Comparison of ENCODE assay signal across 9 cellular contexts in genomic region chr3:14432996-14433572, GRCh38. TPM values are rescaled to one million over a fixed set of nuclear protein-coding genes. Genes with fewer than 3 reads are reported as not detected.
DNase-seq lines count a peak whose midpoint lies in the region; ATAC-seq and TF ChIP-seq lines count a peak whose summit lies in the region.
"Had no signal": no experiment of that assay in that cellular context is flagged by ENCODE, and none has a peak within 500 bp of the region (broad histone marks: within the 10 kb centered on the region; RNA-seq: fewer than 3 reads in every experiment).

No MANE protein-coding gene starts in this region.

- H4K91ac ChIP-seq in mesenchymal stem cell (ENCODE audit: low read length) = peak overlapping the region; percentile 79

- peak overlapping the region; percentile 74 for H2AK5ac ChIP-seq in mesenchymal stem cell (ENCODE audit: low read length, severe bottlenecking)

- H2AFZ ChIP-seq in mesenchymal stem cell (ENCODE audit: low read depth, low read length) = no peak overlapping the region

- DNase-seq in left ventricle myocardium inferior (no peak), Right ventricle myocardium superior (no peak), mesenchymal stem cell (no peak), iPS-NIHi7 (ENCODE audit: extremely low spot score) (no peak), NOMO-1 treated with dmso at 0.1 percent for 144 hours (lab: John Stamatoyannopoulos, UW; ENCODE audit: unreplicated experiment) (no peak)
- DNase-seq in activated T-helper 1 cell treated with anti-CD3 and anti-CD28 coated beads, Interleukin-12 subunit alpha, Interleukin-12 subunit beta, Interleukin-2, Interleukin-4 antibody, amounts not matched to agents 30 ng/mL and 10 ng/mL and 1 ng/mL, durations not matched to agents 14 hours and 24 hours and 36 hours (ENCODE audit: low spot score) = no peak
- no peak for DNase-seq in stimulated activated CD4-positive, alpha-beta T cell treated with anti-CD3 and anti-CD28 coated beads, Interleukin-12 subunit alpha, Interleukin-12 subunit beta, amount 100 ng/mL, for 4 hours
- DNase-seq: T-helper 9 cell had no signal

- H3K4me3 Mint-ChIP-seq in activated T-helper 1 cell treated with anti-CD3 and anti-CD28 coated beads, Interleukin-12 subunit alpha, Interleukin-12 subunit beta, Interleukin-2, Interleukin-4 antibody, amounts not matched to agents 30 ng/mL and 10 ng/mL and 1 ng/mL, durations not matched to agents 14 hours and 24 hours and 36 hours = peak overlapping the region; percentile 76

- peak overlapping the region; percentile 93 to 97 for H3K18ac ChIP-seq in mesenchymal stem cell (ENCODE audit: low read depth in 1 of 2, low read length in 2 of 2)

- H3K14ac ChIP-seq in mesenchymal stem cell (ENCODE audit: low read length in 2 of 2) = peak overlapping the region in 1 of 2 experiments; percentile 76

- H3K36me3 ChIP-seq in left ventricle myocardium inferior (no peaks in the 10 kb centered on the region), mesenchymal stem cell (ENCODE audit: control insufficient read depth in 1 of 2, insufficient read depth in 2 of 2, low read depth in 1 of 2, low read length in 2 of 2) (peaks cover 0 to 68% of the 10 kb centered on the region in 2 experiments), urinary bladder (ENCODE audit: insufficient read depth) (no peaks in the 10 kb centered on the region)

- TF ChIP-seq CTCF in left ventricle myocardium inferior (IDR thresholded peaks at IDR 0.05; ENCODE audit: borderline replicate concordance) = no peak

- H3K9me3 Mint-ChIP-seq in activated T-helper 1 cell treated with anti-CD3 and anti-CD28 coated beads, Interleukin-12 subunit alpha, Interleukin-12 subunit beta, Interleukin-2, Interleukin-4 antibody, amounts not matched to agents 30 ng/mL and 10 ng/mL and 1 ng/mL, durations not matched to agents 14 hours and 24 hours and 36 hours = no peaks in the 10 kb centered on the region

- peak overlapping the region; percentile 27 for H3K9ac ChIP-seq in mesenchymal stem cell (ENCODE audit: low read length)

- intact Hi-C loops in left ventricle myocardium inferior (cut with micrococcal nuclease) = no loop called here
- intact Hi-C loops in Right ventricle myocardium superior (cut with DNase I) = no loop called here
- intact Hi-C loops in activated T-helper 1 cell treated with anti-CD3 and anti-CD28 coated beads, Interleukin-12 subunit alpha, Interleukin-12 subunit beta, Interleukin-2, Interleukin-4 antibody, amounts not matched to agents 30 ng/mL and 10 ng/mL and 1 ng/mL, durations not matched to agents 14 hours and 24 hours and 36 hours (cut with micrococcal nuclease) = loop anchor here (1.0 to 10.0 kb wide), 9 partner anchors 9 to 538 kb away; partner anchors contain the start of genes LSM3, NR2C2, SLC6A6 and TMEM43

- H3K27me3 ChIP-seq in left ventricle myocardium inferior (ENCODE audit: low read depth) = peaks cover 1% of the 10 kb centered on the region
- no peaks in the 10 kb centered on the region for H3K27me3 ChIP-seq in mesenchymal stem cell (ENCODE audit: control insufficient read depth in 1 of 2, insufficient read depth in 1 of 2, low read length in 2 of 2)

- peaks cover 8% of the 10 kb centered on the region for H3K36me3 Mint-ChIP-seq in activated T-helper 1 cell treated with anti-CD3 and anti-CD28 coated beads, Interleukin-12 subunit alpha, Interleukin-12 subunit beta, Interleukin-2, Interleukin-4 antibody, amounts not matched to agents 30 ng/mL and 10 ng/mL and 1 ng/mL, durations not matched to agents 14 hours and 24 hours and 36 hours (ENCODE audit: low read depth)

- H3K4me3 ChIP-seq in left ventricle myocardium inferior (no peak overlapping the region), mesenchymal stem cell (ENCODE audit: insufficient read depth in 1 of 2, low read depth in 1 of 2, low read length in 2 of 2) (no peak overlapping the region), urinary bladder (ENCODE audit: low read depth, low read length) (no peak overlapping the region)

- H3K4ac ChIP-seq in mesenchymal stem cell (ENCODE audit: low read depth in 1 of 2, low read length in 2 of 2) = peak overlapping the region; percentile 80 to 95

- H4K8ac ChIP-seq in mesenchymal stem cell (ENCODE audit: low read length) = peak overlapping the region; percentile 92

- H3K4me2 ChIP-seq in mesenchymal stem cell (ENCODE audit: low read length, poor library complexity, severe bottlenecking) = no peak overlapping the region

- peaks cover 75% of the 10 kb centered on the region for H3K4me1 Mint-ChIP-seq in activated T-helper 1 cell treated with anti-CD3 and anti-CD28 coated beads, Interleukin-12 subunit alpha, Interleukin-12 subunit beta, Interleukin-2, Interleukin-4 antibody, amounts not matched to agents 30 ng/mL and 10 ng/mL and 1 ng/mL, durations not matched to agents 14 hours and 24 hours and 36 hours (ENCODE audit: low read depth)

- H2BK12ac ChIP-seq in mesenchymal stem cell (ENCODE audit: low read length in 2 of 2) = peak overlapping the region; percentile 84 to 98

- peak overlapping the region; percentile 39 for H2BK15ac ChIP-seq in mesenchymal stem cell (ENCODE audit: low read depth, poor library complexity, severe bottlenecking)

- H2BK120ac ChIP-seq in mesenchymal stem cell (ENCODE audit: low read depth, low read length) = peak overlapping the region; percentile 88

- H3K27ac ChIP-seq in left ventricle myocardium inferior (replicated peaks) (peak overlapping the region; percentile 83), mesenchymal stem cell (ENCODE audit: low read length, poor library complexity, severe bottlenecking) (no peak overlapping the region), urinary bladder (ENCODE audit: low read depth) (peak overlapping the region; percentile 12)

- WGBS in mesenchymal stem cell = 90% methylated on average over 13 of the region's 13 CpGs
- WGBS in urinary bladder = 87% methylated on average over 13 of the region's 13 CpGs

- H3K23ac ChIP-seq in mesenchymal stem cell (ENCODE audit: low read length in 2 of 2) = peak overlapping the region in 1 of 2 experiments; percentile 42

- no peak for ATAC-seq in Right ventricle myocardium superior (ENCODE audit: poor library complexity)

- peak overlapping the region; percentile 97 for H3K27ac Mint-ChIP-seq in activated T-helper 1 cell treated with anti-CD3 and anti-CD28 coated beads, Interleukin-12 subunit alpha, Interleukin-12 subunit beta, Interleukin-2, Interleukin-4 antibody, amounts not matched to agents 30 ng/mL and 10 ng/mL and 1 ng/mL, durations not matched to agents 14 hours and 24 hours and 36 hours

- no peaks in the 10 kb centered on the region for H3K27me3 Mint-ChIP-seq in activated T-helper 1 cell treated with anti-CD3 and anti-CD28 coated beads, Interleukin-12 subunit alpha, Interleukin-12 subunit beta, Interleukin-2, Interleukin-4 antibody, amounts not matched to agents 30 ng/mL and 10 ng/mL and 1 ng/mL, durations not matched to agents 14 hours and 24 hours and 36 hours (ENCODE audit: insufficient read depth)

- no peak overlapping the region for H2BK5ac ChIP-seq in mesenchymal stem cell (ENCODE audit: low read depth, low read length, poor library complexity, severe bottlenecking)

- H3K9me3 ChIP-seq in left ventricle myocardium inferior (replicated peaks) = no peaks in the 10 kb centered on the region
- no peaks in the 10 kb centered on the region for H3K9me3 ChIP-seq in mesenchymal stem cell (ENCODE audit: control insufficient read depth, low read length)

- peaks cover 26% of the 10 kb centered on the region for H3K79me1 ChIP-seq in mesenchymal stem cell (replicated peaks; ENCODE audit: low read length, poor library complexity, severe bottlenecking)

- H3K4me1 ChIP-seq in left ventricle myocardium inferior = peaks cover 96% of the 10 kb centered on the region
- H3K4me1 ChIP-seq in mesenchymal stem cell (ENCODE audit: control insufficient read depth, insufficient read depth, low read depth, low read length) = peaks cover 58% of the 10 kb centered on the region
- H3K4me1 ChIP-seq in urinary bladder (ENCODE audit: insufficient read depth) = peaks cover 2% of the 10 kb centered on the region

RNA-seq across cellular contexts. Expression of gene SLC6A6, which starts 30.7 kb away (rescaled TPM):
- total RNA-seq in left ventricle myocardium inferior (35.4 TPM), Right ventricle myocardium superior (13.5 TPM), urinary bladder (9.2 TPM)
- total RNA-seq in activated T-helper 1 cell treated with anti-CD3 and anti-CD28 coated beads, Interleukin-12 subunit alpha, Interleukin-12 subunit beta, Interleukin-2, Interleukin-4 antibody, amounts not matched to agents 30 ng/mL and 10 ng/mL and 1 ng/mL, durations not matched to agents 14 hours and 24 hours and 36 hours = 45.4 and 51.2 TPM in 2 replicates
- polyA plus RNA-seq in mesenchymal stem cell (2013, experiment 1 of 2) = 34.8 TPM
- 33.8 TPM for polyA plus RNA-seq in mesenchymal stem cell (2013, experiment 2 of 2)
- polyA plus RNA-seq in urinary bladder = 8.0 TPM
